ENCODE assay signal across 8 cellular contexts in genomic region chr2:190468814-190469569, GRCh38.
DNase-seq lines count a peak whose midpoint lies in the region; ATAC-seq, FAIRE-seq and TF ChIP-seq lines count a peak whose summit lies in the region.

No MANE protein-coding gene starts in this region.

- H3K4me1 Mint-ChIP-seq in activated naive CD8-positive, alpha-beta T cell (ENCODE audit: low read depth), result peaks cover 62% of the 10 kb centered on the region
- H3K4me1 Mint-ChIP-seq in activated naive CD8-positive, alpha-beta T cell treated with anti-CD3 and anti-CD28 coated beads for 36 hours, result peaks cover 55% of the 10 kb centered on the region
- peaks cover 42% of the 10 kb centered on the region for H3K4me1 Mint-ChIP-seq in brain

- H3K36me3 Mint-ChIP-seq in activated naive CD8-positive, alpha-beta T cell, result peaks cover 26% of the 10 kb centered on the region
- peaks cover 67% of the 10 kb centered on the region for H3K36me3 Mint-ChIP-seq in activated naive CD8-positive, alpha-beta T cell treated with anti-CD3 and anti-CD28 coated beads for 36 hours
- peaks cover 39% of the 10 kb centered on the region for H3K36me3 Mint-ChIP-seq in brain

- 25% methylated on average over 4 of the region's 4 CpGs for WGBS in suprapubic skin

- no peaks in the 10 kb centered on the region for H3K9me3 Mint-ChIP-seq in activated naive CD8-positive, alpha-beta T cell (ENCODE audit: low read depth)
- H3K9me3 Mint-ChIP-seq in activated naive CD8-positive, alpha-beta T cell treated with anti-CD3 and anti-CD28 coated beads for 36 hours, result peaks cover 13% of the 10 kb centered on the region
- peaks cover 12 to 28% (median 20%) of the 10 kb centered on the region in 5 experiments for H3K9me3 Mint-ChIP-seq in brain

- H3K4me3 ChIP-seq in keratinocyte (ENCODE audit: control insufficient read depth in 2 of 3, extremely low read depth in 1 of 3, insufficient read depth in 2 of 3, low read depth in 1 of 3, low read length in 3 of 3) (no peak overlapping the region), suprapubic skin (no peak overlapping the region)

- H2AFZ ChIP-seq in keratinocyte (ENCODE audit: control insufficient read depth, low read length), result no peak overlapping the region

- H3K27ac Mint-ChIP-seq in activated naive CD8-positive, alpha-beta T cell, result peak overlapping the region; percentile 41
- no peak overlapping the region for H3K27ac Mint-ChIP-seq in activated naive CD8-positive, alpha-beta T cell treated with anti-CD3 and anti-CD28 coated beads for 36 hours
- peak overlapping the region; percentile 25 to 98 (median 83) for H3K27ac Mint-ChIP-seq in brain

- no peaks in the 10 kb centered on the region for H3K27me3 Mint-ChIP-seq in activated naive CD8-positive, alpha-beta T cell
- no peaks in the 10 kb centered on the region for H3K27me3 Mint-ChIP-seq in activated naive CD8-positive, alpha-beta T cell treated with anti-CD3 and anti-CD28 coated beads for 36 hours
- H3K27me3 Mint-ChIP-seq in brain, result peaks cover 4% of the 10 kb centered on the region

- no peaks in the 10 kb centered on the region for H3K79me2 ChIP-seq in keratinocyte (ENCODE audit: control insufficient read depth, insufficient read depth, low read length)

- H3K4me2 ChIP-seq in keratinocyte (ENCODE audit: control insufficient read depth, extremely low read depth, insufficient read depth, low read depth, low read length), result no peak overlapping the region

- DNase-seq in activated naive CD8-positive, alpha-beta T cell treated with anti-CD3 and anti-CD28 coated beads for 36 hours, result no peak
- peak; percentile 97 for DNase-seq in NCI-H2171 treated with DMSO at 0.1 percent for 48 hours (lab: John Stamatoyannopoulos, UW)
- DNase-seq in keratinocyte (ENCODE audit: low read depth, low spot score), result peak; percentile 57
- peak in 1 of 2 donors; percentile 78 for DNase-seq in suprapubic skin (ENCODE audit: low spot score in 2 of 2)
- no peak for DNase-seq in GM10266 (ENCODE audit: extremely low spot score)

- dilution Hi-C loops in keratinocyte (cut with MboI; ENCODE audit: extremely low pct_ligation_motif_present, low sequenced_read_pairs), result no loop called here

- H3K9me1 ChIP-seq in keratinocyte (ENCODE audit: control insufficient read depth, extremely low read depth, insufficient read depth, low read length), result no peaks in the 10 kb centered on the region

- no peak overlapping the region for H3K4me3 Mint-ChIP-seq in activated naive CD8-positive, alpha-beta T cell
- H3K4me3 Mint-ChIP-seq in activated naive CD8-positive, alpha-beta T cell treated with anti-CD3 and anti-CD28 coated beads for 36 hours, result no peak overlapping the region
- peak overlapping the region in 3 of 5 experiments; percentile 29 to 58 (median 43) for H3K4me3 Mint-ChIP-seq in brain

- H3K27me3 ChIP-seq in keratinocyte (ENCODE audit: control insufficient read depth, extremely low read depth, insufficient read depth, low read length) (no peaks in the 10 kb centered on the region), suprapubic skin (no peaks in the 10 kb centered on the region)

- H3K9me3 ChIP-seq in keratinocyte (ENCODE audit: control insufficient read depth, low read depth, low read length) (no peaks in the 10 kb centered on the region), suprapubic skin (no peaks in the 10 kb centered on the region)

- ATAC-seq in HG03095 (IDR thresholded peaks at IDR 0.05; ENCODE audit: unreplicated experiment), result peak; percentile 61

- H4K20me1 ChIP-seq in keratinocyte (ENCODE audit: control insufficient read depth, extremely low read depth, insufficient read depth, low read length), result no peaks in the 10 kb centered on the region

- H3K9ac ChIP-seq in keratinocyte (ENCODE audit: control insufficient read depth, extremely low read depth, insufficient read depth, low read length), result no peak overlapping the region

- H3K36me3 ChIP-seq in keratinocyte (ENCODE audit: control insufficient read depth in 2 of 2, extremely low read depth in 1 of 2, insufficient read depth in 2 of 2, low read length in 2 of 2) (no peaks in the 10 kb centered on the region), suprapubic skin (peaks cover 6% of the 10 kb centered on the region)

- TF ChIP-seq CTCF in brain (conservative IDR thresholded peaks at IDR 0.05) (no peak), keratinocyte (optimal IDR thresholded peaks at IDR 0.05 in 1 of 3, IDR thresholded peaks at IDR 0.05 in 1 of 3, conservative IDR thresholded peaks at IDR 0.05 in 1 of 3; ENCODE audit: extremely low read depth in 1 of 3, insufficient read depth in 2 of 3, low read length in 3 of 3) (no peak), suprapubic skin (IDR thresholded peaks at IDR 0.05) (no peak), GM10266 (IDR thresholded peaks at IDR 0.05; ENCODE audit: control insufficient read depth, insufficient read depth, low read depth, missing control alignments) (no peak)

- H3K27ac ChIP-seq in keratinocyte (ENCODE audit: control insufficient read depth, insufficient read depth, low read length) (peak overlapping the region; percentile 66), suprapubic skin (peak overlapping the region; percentile 88)

- FAIRE-seq in keratinocyte (lab: Jason Lieb, UNC), result peak; percentile 91

- TF ChIP-seq EP300 in suprapubic skin (IDR thresholded peaks at IDR 0.05), result no peak

- no peak for TF ChIP-seq POLR2A in suprapubic skin (IDR thresholded peaks at IDR 0.05)

- H3K4me1 ChIP-seq in keratinocyte (ENCODE audit: control insufficient read depth, extremely low read depth, insufficient read depth, low read length) (peaks cover 25% of the 10 kb centered on the region), suprapubic skin (peaks cover 40% of the 10 kb centered on the region)

Comparison
In these comparisons a context has a peak if more than half of its experiments do, and no peak if none do; other contexts are left out.
1. H3K4me3 Mint-ChIP-seq: peak in brain (3 of 5); none in activated naive CD8-positive, alpha-beta T cell (single experiment) and activated naive CD8-positive, alpha-beta T cell treated with anti-CD3 and anti-CD28 coated beads for 36 hours (single experiment).
2. DNase-seq: peak in NCI-H2171 treated with DMSO at 0.1 percent for 48 hours (single experiment) and keratinocyte (single experiment); none in activated naive CD8-positive, alpha-beta T cell treated with anti-CD3 and anti-CD28 coated beads for 36 hours (single experiment) and GM10266 (single experiment).